ENCODE assay signal across 18 cellular contexts in the genomic region with DNA sequence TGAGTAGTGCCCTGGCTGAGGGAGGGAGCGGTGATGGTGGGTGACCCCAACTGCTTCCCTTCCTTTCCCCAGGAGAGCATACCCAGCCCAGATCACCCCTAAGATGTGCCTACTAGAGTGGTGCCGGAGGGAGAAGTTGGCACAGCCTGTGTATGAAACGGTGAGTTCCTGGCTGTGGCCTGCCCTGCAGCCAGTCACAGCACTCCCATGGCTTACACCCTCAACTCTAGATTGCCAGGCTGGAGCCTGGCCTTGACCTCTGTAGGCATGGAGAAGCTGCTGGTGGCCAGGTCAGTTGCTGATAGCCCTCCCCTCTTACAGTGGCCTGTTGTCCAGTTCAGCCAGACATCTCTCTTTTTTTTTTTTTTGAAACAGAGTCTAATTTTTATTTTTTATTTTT. TPM values are rescaled to one million over a fixed set of nuclear protein-coding genes. Genes with fewer than 3 reads are reported as not detected.
A peak's percentile ranks its signal among the peaks of the same experiment; 100 is the strongest.
DNase-seq lines count a peak whose midpoint lies in the region; ATAC-seq and TF ChIP-seq lines count a peak whose summit lies in the region.
"Had no signal": no experiment of that assay in that cellular context is flagged by ENCODE, and none has a peak within 500 bp of the region (broad histone marks: within the 10 kb centered on the region; RNA-seq: fewer than 3 reads in every experiment).

No MANE protein-coding gene starts in this region.

- peak overlapping the region; percentile 62 for H3K27ac Mint-ChIP-seq in CD8-positive, alpha-beta T cell
- H3K27ac Mint-ChIP-seq in activated CD8-positive, alpha-beta T cell treated with anti-CD3 and anti-CD28 coated beads, Interleukin-2, amount 10 ng/mL, durations not matched to agents 7 days and 5 days, result peak overlapping the region; percentile 89

- H3K9me3 ChIP-seq in BLaER1, result no peaks in the 10 kb centered on the region
- H3K9me3 ChIP-seq in CD8-positive, alpha-beta T cell (ENCODE audit: low read length), result no peaks in the 10 kb centered on the region
- no peaks in the 10 kb centered on the region for H3K9me3 ChIP-seq in lung (ENCODE audit: control insufficient read depth in 2 of 2, insufficient read depth in 1 of 2, low read length in 1 of 2)
- H3K9me3 ChIP-seq in upper lobe of left lung, result no peaks in the 10 kb centered on the region
- H3K9me3 ChIP-seq: esophagus squamous epithelium, right atrium auricular region, transverse colon had no signal

- no peak overlapping the region for H3K4me3 Mint-ChIP-seq in CD8-positive, alpha-beta T cell
- no peak overlapping the region for H3K4me3 Mint-ChIP-seq in activated CD8-positive, alpha-beta T cell treated with anti-CD3 and anti-CD28 coated beads, Interleukin-2, amount 10 ng/mL, durations not matched to agents 7 days and 5 days

- H3K27ac ChIP-seq in BLaER1 (peak overlapping the region; percentile 80; the same call in 1 of the 2 replicates), lung (ENCODE audit: low read depth in 1 of 2, low read length in 1 of 2) (no peak overlapping the region), upper lobe of left lung (peak overlapping the region in 1 of 4 donors; percentile 50)
- no peak overlapping the region for H3K27ac ChIP-seq in CD8-positive, alpha-beta T cell (ENCODE audit: low read depth, low read length)
- H3K27ac ChIP-seq: esophagus squamous epithelium, transverse colon had no signal

- POLR2A ChIA-PET in CD8-positive, alpha-beta T cell (lab: Charles Lee), result interaction anchor here (0.7 to 9.3 kb wide), 5 partner anchors 9 to 78 kb away, joined by 4 to 86 read pairs (median 9); partner anchors contain the start of genes DDX28, DUS2 and NFATC3
- POLR2A ChIA-PET in activated CD8-positive, alpha-beta T cell treated with anti-CD3 and anti-CD28 coated beads, Interleukin-2, amount 10 ng/mL, durations not matched to agents 7 days and 5 days (lab: Charles Lee), result interaction anchor here (3.6 kb wide), 1 partner anchor 7 kb away, joined by 76 read pairs; the partner anchor contains the start of gene NFATC3

- H3K4me3 ChIP-seq in BLaER1 (no peak overlapping the region), lung (no peak overlapping the region), upper lobe of left lung (no peak overlapping the region)
- no peak overlapping the region for H3K4me3 ChIP-seq in CD8-positive, alpha-beta T cell (ENCODE audit: low read depth, low read length)
- H3K4me3 ChIP-seq: esophagus squamous epithelium, right atrium auricular region, transverse colon had no signal

- no peak for ATAC-seq in CD8-positive, alpha-beta T cell
- ATAC-seq in activated CD8-positive, alpha-beta T cell treated with anti-CD3 and anti-CD28 coated beads, Interleukin-2, amount 10 ng/mL, durations not matched to agents 7 days and 5 days, result no peak
- ATAC-seq in lung (ENCODE audit: insufficient read depth, low FRiP score), result no peak
- ATAC-seq in upper lobe of left lung (ENCODE audit: low FRiP score in 2 of 2), result no peak

- H3K4me2 ChIP-seq in BLaER1, result peak overlapping the region; percentile 87

- peak overlapping the region; percentile 16; the same call in 1 of the 2 replicates for H3K9ac ChIP-seq in BLaER1

- intact Hi-C loops in CD8-positive, alpha-beta T cell (cut with DNase I, micrococcal nuclease), result loop anchor here in 1 of 2 experiments (5.0 kb wide), 1 partner anchor 69 kb away; no protein-coding TSS in a partner anchor

- H3K27me3 ChIP-seq in BLaER1, result peaks cover 5% of the 10 kb centered on the region; the same call in 1 of the 2 replicates
- no peaks in the 10 kb centered on the region for H3K27me3 ChIP-seq in CD8-positive, alpha-beta T cell (ENCODE audit: insufficient read depth, low read length)
- H3K27me3 ChIP-seq in lung (ENCODE audit: control insufficient read depth, insufficient read depth), result no peaks in the 10 kb centered on the region
- H3K27me3 ChIP-seq in upper lobe of left lung, result no peaks in the 10 kb centered on the region
- H3K27me3 ChIP-seq: esophagus squamous epithelium, right atrium auricular region, transverse colon had no signal

- peaks cover 59% of the 10 kb centered on the region for H3K36me3 ChIP-seq in BLaER1
- H3K36me3 ChIP-seq in CD8-positive, alpha-beta T cell (ENCODE audit: insufficient read depth, low read length), result no peaks in the 10 kb centered on the region
- H3K36me3 ChIP-seq in lung (ENCODE audit: control insufficient read depth in 2 of 2, insufficient read depth in 2 of 2, low read length in 2 of 2), result peaks cover 0 to 34% of the 10 kb centered on the region in 2 donors
- peaks cover 0 to 52% (median 28%) of the 10 kb centered on the region in 4 donors for H3K36me3 ChIP-seq in upper lobe of left lung
- H3K36me3 ChIP-seq: right atrium auricular region had no signal

- no peaks in the 10 kb centered on the region for H3K27me3 Mint-ChIP-seq in CD8-positive, alpha-beta T cell (ENCODE audit: low read depth)
- no peaks in the 10 kb centered on the region for H3K27me3 Mint-ChIP-seq in activated CD8-positive, alpha-beta T cell treated with anti-CD3 and anti-CD28 coated beads, Interleukin-2, amount 10 ng/mL, durations not matched to agents 7 days and 5 days (ENCODE audit: low read depth)

- H3K9me3 Mint-ChIP-seq in CD8-positive, alpha-beta T cell, result no peaks in the 10 kb centered on the region
- no peaks in the 10 kb centered on the region for H3K9me3 Mint-ChIP-seq in activated CD8-positive, alpha-beta T cell treated with anti-CD3 and anti-CD28 coated beads, Interleukin-2, amount 10 ng/mL, durations not matched to agents 7 days and 5 days (ENCODE audit: insufficient read depth)

- CTCF ChIA-PET in CD8-positive, alpha-beta T cell (lab: Charles Lee), result interaction anchor here (0.6 to 6.2 kb wide), 6 partner anchors 8 to 252 kb away, joined by 3 to 46 read pairs (median 12); partner anchors contain the start of gene NFATC3
- CTCF ChIA-PET in activated CD8-positive, alpha-beta T cell treated with anti-CD3 and anti-CD28 coated beads, Interleukin-2, amount 10 ng/mL, durations not matched to agents 7 days and 5 days (lab: Charles Lee), result interaction anchor here (4.5 to 11.1 kb wide), 2 partner anchors 9 to 13 kb away, joined by 68 to 142 read pairs; partner anchors contain the start of gene NFATC3

- H3K36me3 Mint-ChIP-seq in CD8-positive, alpha-beta T cell, result peaks cover 34% of the 10 kb centered on the region
- peaks cover 72% of the 10 kb centered on the region for H3K36me3 Mint-ChIP-seq in activated CD8-positive, alpha-beta T cell treated with anti-CD3 and anti-CD28 coated beads, Interleukin-2, amount 10 ng/mL, durations not matched to agents 7 days and 5 days (ENCODE audit: low read depth)

- TF ChIP-seq CTCF in CD8-positive, alpha-beta T cell (IDR thresholded peaks at IDR 0.05), result no peak
- no peak for TF ChIP-seq CTCF in lung (IDR thresholded peaks at IDR 0.05; ENCODE audit: control extremely low read depth, extremely low read depth)
- TF ChIP-seq CTCF in upper lobe of left lung (IDR thresholded peaks at IDR 0.05), result no peak

- peaks cover 84% of the 10 kb centered on the region for H3K4me1 Mint-ChIP-seq in CD8-positive, alpha-beta T cell (ENCODE audit: low read depth)
- H3K4me1 Mint-ChIP-seq in activated CD8-positive, alpha-beta T cell treated with anti-CD3 and anti-CD28 coated beads, Interleukin-2, amount 10 ng/mL, durations not matched to agents 7 days and 5 days (ENCODE audit: low read depth), result peaks cover 89% of the 10 kb centered on the region

- TF ChIP-seq POLR2A in upper lobe of left lung (IDR thresholded peaks at IDR 0.05), result no peak

- DNase-seq in CD8-positive, alpha-beta T cell, result no peak
- DNase-seq in activated CD8-positive, alpha-beta T cell treated with anti-CD3 and anti-CD28 coated beads, Interleukin-2, amount 10 ng/mL, durations not matched to agents 7 days and 5 days, result no peak
- peak; percentile 22 for DNase-seq in lung (ENCODE audit: low spot score)
- DNase-seq in stimulated activated CD4-positive, alpha-beta T cell treated with anti-CD3 and anti-CD28 coated beads, Interleukin-12 subunit alpha, Interleukin-12 subunit beta, amount 100 ng/mL, for 4 hours, result no peak
- no peak for DNase-seq in NCI-H187 treated with DMSO at 0.1 percent for 48 hours (lab: John Stamatoyannopoulos, UW)
- DNase-seq in amygdala (lab: John Stamatoyannopoulos, UW), result no peak
- DNase-seq in upper lobe of left lung, result no peak
- DNase-seq: activated CD8-positive, alpha-beta memory T cell treated with anti-CD3 and anti-CD28 coated beads for 24 hours; activated effector memory CD4-positive, alpha-beta T cell treated with Interleukin-2 at 50 U/mL for 16 hours; cerebellar nuclear complex; effector CD8-positive, alpha-beta T cell; esophagus squamous epithelium; KBM-7; NCI-H2029; stimulated activated naive CD4-positive, alpha-beta T cell treated with Interleukin-2 at 50 U/mL for 16 hours; transverse colon had no signal

- 73 to 88% methylated on average over 3 of the region's 3 CpGs for WGBS in lung, 2 donors
- 83 to 86% methylated on average over 2 to 3 of the region's 3 CpGs for WGBS in upper lobe of left lung, 2 donors

- TF ChIP-seq EP300 in upper lobe of left lung (IDR thresholded peaks at IDR 0.05), result no peak

- H3K4me1 ChIP-seq in BLaER1 (peaks cover 99% of the 10 kb centered on the region), lung (ENCODE audit: control insufficient read depth in 2 of 2, insufficient read depth in 2 of 2, low read length in 2 of 2) (peaks cover 0 to 29% of the 10 kb centered on the region in 2 donors), upper lobe of left lung (peaks cover 37 to 56% (median 39%) of the 10 kb centered on the region in 4 donors)
- H3K4me1 ChIP-seq in CD8-positive, alpha-beta T cell (ENCODE audit: insufficient read depth, low read length), result peaks cover 92% of the 10 kb centered on the region

- H4K20me1 ChIP-seq in BLaER1, result peaks cover 49% of the 10 kb centered on the region

RNA-seq across cellular contexts. Expression of gene NFATC3, which starts 8.6 kb away (rescaled TPM):
- total RNA-seq in CD8-positive, alpha-beta T cell, result 10 to 100 TPM; 79.4 to 85.2 TPM
- total RNA-seq in activated CD8-positive, alpha-beta T cell treated with anti-CD3 and anti-CD28 coated beads, Interleukin-2, amount 10 ng/mL, durations not matched to agents 7 days and 5 days, result 100 to 1,000 TPM; 166 to 169 TPM
- total RNA-seq in lung (10 to 100 TPM; 56.0 to 69.6 TPM), upper lobe of left lung (10 to 100 TPM; 49.1 to 95.3 (median 68.0) TPM)
- polyA plus RNA-seq in lung, result 10 to 100 TPM; 13.5 to 15.5 TPM

RNA-seq across cellular contexts. Expression of gene DUS2, which starts 53.5 kb away (rescaled TPM):
- 1 to 10 TPM; 9.5 TPM for total RNA-seq in CD8-positive, alpha-beta T cell
- 10 to 100 TPM; 24.1 to 25.2 TPM for total RNA-seq in activated CD8-positive, alpha-beta T cell treated with anti-CD3 and anti-CD28 coated beads, Interleukin-2, amount 10 ng/mL, durations not matched to agents 7 days and 5 days
- 10 to 100 TPM; 14.2 to 17.1 TPM for total RNA-seq in lung
- 10 to 100 TPM in 1 of 2 donors, 1 to 10 TPM in 1; 8.1 to 13.2 TPM for polyA plus RNA-seq in lung
- total RNA-seq in upper lobe of left lung, result 10 to 100 TPM; 12.7 to 28.3 (median 16.8) TPM

RNA-seq across cellular contexts. Expression of gene DDX28, which starts 53.5 kb away (rescaled TPM):
- 10 to 100 TPM; 18.5 to 20.9 TPM for total RNA-seq in CD8-positive, alpha-beta T cell
- total RNA-seq in activated CD8-positive, alpha-beta T cell treated with anti-CD3 and anti-CD28 coated beads, Interleukin-2, amount 10 ng/mL, durations not matched to agents 7 days and 5 days, result 10 to 100 TPM; 13.6 to 13.9 TPM
- total RNA-seq in lung (10 to 100 TPM in 1 of 2 donors, 1 to 10 TPM in 1; 6.6 to 12.5 TPM), upper lobe of left lung (10 to 100 TPM in 4 of 6 donors, 1 to 10 TPM in 2; 4.4 to 13.2 (median 12.1) TPM)
- polyA plus RNA-seq in lung, result 10 to 100 TPM in 1 of 2 donors, 1 to 10 TPM in 1; 9.4 to 14.5 TPM
